Comparison of ENCODE assay signal across 20 cellular contexts in genomic region chr5:105924366-105924765, GRCh38.
A peak's percentile ranks its signal among the peaks of the same experiment; 100 is the strongest.
DNase-seq lines count a peak whose midpoint lies in the region; ATAC-seq, FAIRE-seq and TF ChIP-seq lines count a peak whose summit lies in the region.
"Had no signal": no experiment of that assay in that cellular context is flagged by ENCODE, and none has a peak within 500 bp of the region (broad histone marks: within the 10 kb centered on the region; RNA-seq: fewer than 3 reads in every experiment).

No MANE protein-coding gene starts in this region.

- H3K4me3 Mint-ChIP-seq in CD4-positive, alpha-beta memory T cell, result no peak overlapping the region
- H3K4me3 Mint-ChIP-seq: activated CD4-positive, alpha-beta T cell treated with anti-CD3 and anti-CD28 coated beads, Interleukin-2, amount 10 ng/mL, durations not matched to agents 7 days and 5 days; CD8-positive, alpha-beta memory T cell had no signal

- no peaks in the 10 kb centered on the region for H3K27me3 Mint-ChIP-seq in CD4-positive, alpha-beta memory T cell
- H3K27me3 Mint-ChIP-seq: activated CD4-positive, alpha-beta T cell treated with anti-CD3 and anti-CD28 coated beads, Interleukin-2, amount 10 ng/mL, durations not matched to agents 7 days and 5 days; CD8-positive, alpha-beta memory T cell had no signal

- 87% methylated on average over 2 of the region's 2 CpGs; no CpG with 5 or more reads in 1 of the 2 experiments for WGBS in H1 (ENCODE audit: extremely low coverage in 1 of 2, insufficient coverage in 1 of 2, insufficient read length in 1 of 2, insufficient replicate concordance in 2 of 2, low coverage in 1 of 2, low lambda C conversion rate in 2 of 2, missing lambda C conversion rate in 1 of 2), 2 experiments

- H3K36me3 Mint-ChIP-seq in CD4-positive, alpha-beta memory T cell, result no peaks in the 10 kb centered on the region
- H3K36me3 Mint-ChIP-seq: CD8-positive, alpha-beta memory T cell had no signal

- TF ChIP-seq EP300 in H1 (IDR thresholded peaks at IDR 0.05; ENCODE audit: borderline replicate concordance in 1 of 2, low read depth in 2 of 2, low read length in 2 of 2), result no peak

- H3K14ac ChIP-seq in H1 (ENCODE audit: insufficient read length), result no peak overlapping the region

- H3K79me2 ChIP-seq in H1 (ENCODE audit: control insufficient read depth in 1 of 2, insufficient read depth in 2 of 2, low read length in 2 of 2) (no peaks in the 10 kb centered on the region), Karpas-422 (ENCODE audit: low read length) (no peaks in the 10 kb centered on the region)

- H4K91ac ChIP-seq in H1 (replicated peaks; ENCODE audit: insufficient read length, low read length), result no peak overlapping the region

- FAIRE-seq in H1 (lab: Jason Lieb, UNC), result no peak

- H3K27ac Mint-ChIP-seq in CD4-positive, alpha-beta memory T cell, result no peak overlapping the region
- H3K27ac Mint-ChIP-seq: activated CD4-positive, alpha-beta T cell treated with anti-CD3 and anti-CD28 coated beads, Interleukin-2, amount 10 ng/mL, durations not matched to agents 7 days and 5 days; CD8-positive, alpha-beta memory T cell had no signal

- H3K27me3 ChIP-seq in H1 (replicated peaks in 1 of 4; ENCODE audit: control insufficient read depth in 3 of 4, extremely low read depth in 1 of 4, insufficient read depth in 3 of 4, low read length in 3 of 4), result no peaks in the 10 kb centered on the region
- no peaks in the 10 kb centered on the region for H3K27me3 ChIP-seq in CD4-positive, alpha-beta memory T cell (ENCODE audit: insufficient read depth, low read length)
- no peaks in the 10 kb centered on the region for H3K27me3 ChIP-seq in Karpas-422 (ENCODE audit: low read length)
- H3K27me3 ChIP-seq in gastrocnemius medialis, result no peaks in the 10 kb centered on the region
- H3K27me3 ChIP-seq: colonic mucosa had no signal

- TF ChIP-seq POLR2A in H1 (IDR thresholded peaks at IDR 0.05; ENCODE audit: control extremely low read depth in 1 of 2, low read depth in 2 of 2, low read length in 2 of 2), result no peak
- TF ChIP-seq POLR2A in gastrocnemius medialis (IDR thresholded peaks at IDR 0.05), result no peak

- no peak overlapping the region for H2BK120ac ChIP-seq in H1 (replicated peaks; ENCODE audit: low read depth, low read length)

- H4K20me1 ChIP-seq in H1 (replicated peaks in 1 of 2; ENCODE audit: control insufficient read depth in 1 of 2, insufficient read depth in 2 of 2, low read length in 2 of 2) (no peaks in the 10 kb centered on the region), Karpas-422 (ENCODE audit: insufficient read depth, low read depth, low read length) (no peaks in the 10 kb centered on the region)

- no peak overlapping the region for H2AK5ac ChIP-seq in H1 (ENCODE audit: low read depth, low read length)

- H3K9me3 Mint-ChIP-seq in CD4-positive, alpha-beta memory T cell, result peaks cover 0 to 12% (median 2%) of the 10 kb centered on the region in 8 donors
- H3K9me3 Mint-ChIP-seq: activated CD4-positive, alpha-beta T cell treated with anti-CD3 and anti-CD28 coated beads, Interleukin-2, amount 10 ng/mL, durations not matched to agents 7 days and 5 days had no signal

- no peaks in the 10 kb centered on the region for H3K9me3 ChIP-seq in H1 (ENCODE audit: insufficient read depth in 2 of 2, low read depth in 1 of 2, low read length in 1 of 2)
- no peaks in the 10 kb centered on the region for H3K9me3 ChIP-seq in CD4-positive, alpha-beta memory T cell (ENCODE audit: control insufficient read depth in 1 of 2, low read length in 2 of 2)
- H3K9me3 ChIP-seq in Karpas-422 (ENCODE audit: low read length), result peaks cover 27% of the 10 kb centered on the region
- H3K9me3 ChIP-seq in gastrocnemius medialis, result no peaks in the 10 kb centered on the region
- H3K9me3 ChIP-seq: colonic mucosa had no signal

- H2BK20ac ChIP-seq in H1 (ENCODE audit: low read length), result no peak overlapping the region

- TF ChIP-seq CTCF in AG10803 (conservative IDR thresholded peaks at IDR 0.05; ENCODE audit: low read length) (no peak), H1 (IDR thresholded peaks at IDR 0.05; ENCODE audit: control extremely low read depth in 1 of 3, insufficient read depth in 1 of 3, low read depth in 1 of 3, low read length in 3 of 3) (no peak), gastrocnemius medialis (IDR thresholded peaks at IDR 0.05 in 4 of 5, conservative IDR thresholded peaks at IDR 0.05 in 1 of 5) (no peak)

- no peak overlapping the region for H2BK5ac ChIP-seq in H1 (ENCODE audit: low read depth, low read length)

- H2BK12ac ChIP-seq in H1 (ENCODE audit: low read depth, low read length), result no peak overlapping the region

- no peak overlapping the region for H3K4me3 ChIP-seq in AG10803 (ENCODE audit: low read length)
- no peak overlapping the region for H3K4me3 ChIP-seq in H1 (ENCODE audit: extremely low read depth in 1 of 4, insufficient read depth in 2 of 4, low read depth in 3 of 4, low read length in 4 of 4)
- H3K4me3 ChIP-seq in CD4-positive, alpha-beta memory T cell (ENCODE audit: low read length in 2 of 2), result no peak overlapping the region
- H3K4me3 ChIP-seq in Karpas-422 (ENCODE audit: low read length), result no peak overlapping the region
- H3K4me3 ChIP-seq in gastrocnemius medialis, result no peak overlapping the region
- H3K4me3 ChIP-seq: colonic mucosa had no signal

- TF ChIP-seq RAD21 in H1 (IDR thresholded peaks at IDR 0.05 in 1 of 2, conservative IDR thresholded peaks at IDR 0.05 in 1 of 2; ENCODE audit: low read depth in 2 of 2, low read length in 2 of 2), result no peak

- in situ Hi-C loops in gastrocnemius medialis (cut with MboI; ENCODE audit: low sequenced_read_pairs in 4 of 4), result no loop called here

- H3K36me3 ChIP-seq in H1 (ENCODE audit: control insufficient read depth in 2 of 4, insufficient read depth in 4 of 4, low read length in 3 of 4) (no peaks in the 10 kb centered on the region), Karpas-422 (ENCODE audit: insufficient read depth, low read length) (no peaks in the 10 kb centered on the region), gastrocnemius medialis (no peaks in the 10 kb centered on the region)
- no peaks in the 10 kb centered on the region for H3K36me3 ChIP-seq in CD4-positive, alpha-beta memory T cell (ENCODE audit: insufficient read depth, low read length)
- H3K36me3 ChIP-seq: colonic mucosa had no signal

- no peaks in the 10 kb centered on the region for H3K9me2 ChIP-seq in Karpas-422 (replicated peaks; ENCODE audit: insufficient read depth, low read length)

- no peaks in the 10 kb centered on the region for H3K79me1 ChIP-seq in H1 (ENCODE audit: low read depth, low read length)

- no peak overlapping the region for H3K56ac ChIP-seq in H1 (replicated peaks; ENCODE audit: insufficient read length, low read depth, low read length)

- POLR2A ChIA-PET in H1 (lab: Charles Lee; ENCODE audit: partially characterized antibody), result no interaction called here
- POLR2A ChIA-PET in CD4-positive, alpha-beta memory T cell (lab: Charles Lee; ENCODE audit: partially characterized antibody), result no interaction called here

- no peak overlapping the region for H2BK15ac ChIP-seq in H1 (ENCODE audit: low read length)

- H3K4ac ChIP-seq in H1 (replicated peaks; ENCODE audit: insufficient read length, low read depth, low read length), result no peak overlapping the region

- DNase-seq in AG10803 (ENCODE audit: low read depth) (peak; percentile 67), NCI-H226 (peak; percentile 75), H1 (ENCODE audit: low read depth in 1 of 2, low spot score in 2 of 2) (no peak), kidney tubule cell (ENCODE audit: low spot score) (peak; percentile 48), Karpas-422 (no peak), SK-N-DZ (ENCODE audit: low spot score) (no peak), gastrocnemius medialis (no peak)
- no peak for DNase-seq in CD4-positive, alpha-beta memory T cell
- DNase-seq: activated CD4-positive, alpha-beta T cell treated with anti-CD3 and anti-CD28 coated beads, Interleukin-2, amount 10 ng/mL, durations not matched to agents 7 days and 5 days; activated CD8-positive, alpha-beta memory T cell treated with anti-CD3 and anti-CD28 coated beads, Interleukin-2, amount 50 U/mL, for 48 hours; activated gamma-delta T cell treated with Interleukin-2 at 50 U/mL for 16 hours; aorta; CD8-positive, alpha-beta memory T cell; colonic mucosa; DMS79; left ventricle myocardium superior; NCI-H1105 treated with DMSO at 0.1 percent for 48 hours; NCI-H526; SHP77; T-helper 1 cell had no signal

- H3K18ac ChIP-seq in H1 (ENCODE audit: extremely low read depth, low read length), result no peak overlapping the region

- H3K4me2 ChIP-seq in H1 (ENCODE audit: insufficient read depth in 1 of 2, low read depth in 2 of 2, low read length in 2 of 2) (no peak overlapping the region), Karpas-422 (ENCODE audit: low read depth, low read length, poor library complexity, severe bottlenecking) (no peak overlapping the region)

- H2AFZ ChIP-seq in H1 (ENCODE audit: low read length), result 0 out of 2 replicates have a peak overlapping the region, but pooled peaks have one; percentile 35
- no peak overlapping the region for H2AFZ ChIP-seq in Karpas-422 (ENCODE audit: low read length)

- H3K23me2 ChIP-seq in H1 (ENCODE audit: low read depth, low read length), result no peaks in the 10 kb centered on the region

- no peak for ATAC-seq in gastrocnemius medialis
- ATAC-seq: left ventricle myocardium superior had no signal

- no peaks in the 10 kb centered on the region for H3K4me1 Mint-ChIP-seq in CD4-positive, alpha-beta memory T cell
- H3K4me1 Mint-ChIP-seq: activated CD4-positive, alpha-beta T cell treated with anti-CD3 and anti-CD28 coated beads, Interleukin-2, amount 10 ng/mL, durations not matched to agents 7 days and 5 days; CD8-positive, alpha-beta memory T cell had no signal

- H4K8ac ChIP-seq in H1 (ENCODE audit: extremely low read depth, insufficient read depth, low read length), result no peak overlapping the region

- H3K23ac ChIP-seq in H1 (ENCODE audit: insufficient read length), result no peak overlapping the region

- H4K5ac ChIP-seq in H1 (ENCODE audit: insufficient read length, low read depth, low read length), result no peak overlapping the region

- H3K27ac ChIP-seq in H1 (ENCODE audit: low read depth, low read length) (no peak overlapping the region), Karpas-422 (ENCODE audit: low read length) (no peak overlapping the region), gastrocnemius medialis (no peak overlapping the region)
- no peak overlapping the region for H3K27ac ChIP-seq in CD4-positive, alpha-beta memory T cell (ENCODE audit: low read depth, low read length)
- H3K27ac ChIP-seq: colonic mucosa had no signal

- intact Hi-C loops in CD4-positive, alpha-beta memory T cell (cut with micrococcal nuclease), result no loop called here
- intact Hi-C loops in gastrocnemius medialis (cut with DNase I; ENCODE audit: low total_unique reads), result no loop called here

- H3K4me1 ChIP-seq in H1 (replicated peaks in 1 of 4; ENCODE audit: control insufficient read depth in 3 of 4, insufficient read depth in 4 of 4, low read length in 3 of 4) (0 out of 7 replicates have a peak, but pooled peaks cover 0 to 1% (median 0%) of the 10 kb centered on the region in 4 experiments), Karpas-422 (ENCODE audit: low read length) (no peaks in the 10 kb centered on the region), gastrocnemius medialis (no peaks in the 10 kb centered on the region)
- H3K4me1 ChIP-seq in CD4-positive, alpha-beta memory T cell (ENCODE audit: insufficient read depth, low read length), result no peaks in the 10 kb centered on the region
- H3K4me1 ChIP-seq: colonic mucosa had no signal

- CTCF ChIA-PET in H1 (lab: Charles Lee; ENCODE audit: partially characterized antibody), result no interaction called here
- CTCF ChIA-PET in CD4-positive, alpha-beta memory T cell (lab: Charles Lee; ENCODE audit: partially characterized antibody), result no interaction called here

- no peak overlapping the region for H3K9ac ChIP-seq in H1 (replicated peaks in 1 of 4; ENCODE audit: extremely low read depth in 1 of 4, low read depth in 3 of 4, low read length in 3 of 4)
- no peak overlapping the region for H3K9ac ChIP-seq in Karpas-422 (ENCODE audit: low read length)

Comparison
In these comparisons a context has a peak if more than half of its experiments do, and no peak if none do; other contexts are left out.
1. DNase-seq: peak in AG10803 (single experiment), NCI-H226 (single experiment) and kidney tubule cell (single experiment); none in H1 (0 of 2), CD4-positive, alpha-beta memory T cell (0 of 5), Karpas-422 (single experiment), SK-N-DZ (single experiment) and gastrocnemius medialis (0 of 2).